34 cellular contexts compared by ENCODE assay signal in genomic region chr20:55576981-55577380, GRCh38.
"Had no signal": no experiment of that assay in that cellular context is flagged by ENCODE, and none has a peak within 500 bp of the region (broad histone marks: within the 10 kb centered on the region; RNA-seq: fewer than 3 reads in every experiment).

No MANE protein-coding gene starts in this region.

- FAIRE-seq: astrocyte, colon, TTC549 had no signal

- H3K4me1 ChIP-seq: adrenal gland, body of pancreas, breast epithelium had no signal

- H3K9me3 ChIP-seq: adrenal gland, body of pancreas, breast epithelium had no signal

- ATAC-seq: activated CD8-positive, alpha-beta T cell treated with anti-CD3 and anti-CD28 coated beads for 36 hours; activated naive CD4-positive, alpha-beta T cell treated with anti-CD3 and anti-CD28 coated beads, Interleukin-2, amount 50 U/mL, for 72 hours; activated T-cell treated with anti-CD3 and anti-CD28 coated beads, Interleukin-2, amount 50 U/mL, for 4 hours; activated T-cell treated with anti-CD3 and anti-CD28 coated beads, Interleukin-2, amount 50 U/mL, for 72 hours; activated T-helper 17 cell treated with anti-CD3 and anti-CD28 coated beads, Interleukin-2, amount 50 U/mL, for 72 hours; body of pancreas had no signal

- H3K27ac ChIP-seq: adrenal gland, body of pancreas, brain microvascular endothelial cell, breast epithelium, VCaP had no signal

- H3K36me3 ChIP-seq: adrenal gland, brain microvascular endothelial cell, breast epithelium had no signal

- H3K27me3 ChIP-seq: adrenal gland, body of pancreas, brain microvascular endothelial cell, breast epithelium had no signal

- H3K4me3 ChIP-seq: adrenal gland, body of pancreas, breast epithelium had no signal

- DNase-seq: activated B cell treated with CpG ODN at 0.5 μM for 24 hours; activated CD4-positive, alpha-beta memory T cell treated with anti-CD3 and anti-CD28 coated beads for 36 hours; activated CD4-positive, alpha-beta T cell treated with anti-CD3 and anti-CD28 coated beads for 4 hours; activated CD4-positive, alpha-beta T cell treated with anti-CD3 and anti-CD28 coated beads, Interleukin-2, amount 10 ng/mL, durations not matched to agents 24 days and 14 days; activated CD4-positive, alpha-beta T cell treated with anti-CD3 and anti-CD28 coated beads, Interleukin-2, amount 50 U/mL, for 1 hour; activated CD4-positive, alpha-beta T cell treated with anti-CD3 and anti-CD28 coated beads, Interleukin-2, amount 50 U/mL, for 4 hours; activated CD4-positive, CD25-positive, alpha-beta regulatory T cell treated with anti-CD3 and anti-CD28 coated beads, Interleukin-2, amount 50 U/mL, for 72 hours; activated CD8-positive, alpha-beta memory T cell treated with anti-CD3 and anti-CD28 coated beads, Interleukin-2, amount 50 U/mL, for 4 hours; activated CD8-positive, alpha-beta T cell treated with anti-CD3 and anti-CD28 coated beads for 36 hours; activated effector memory CD4-positive, alpha-beta T cell treated with anti-CD3 and anti-CD28 coated beads, Interleukin-2, amount 50 U/mL, for 16 hours; activated gamma-delta T cell treated with Interleukin-2 at 50 U/mL for 16 hours; activated naive CD4-positive, alpha-beta T cell; activated naive CD4-positive, alpha-beta T cell treated with anti-CD3 and anti-CD28 coated beads for 36 hours; activated naive CD4-positive, alpha-beta T cell treated with anti-CD3 and anti-CD28 coated beads, Interleukin-2, amount 50 U/mL, for 16 hours; activated naive CD8-positive, alpha-beta T cell treated with anti-CD3 and anti-CD28 coated beads for 36 hours; activated T-cell treated with anti-CD3 and anti-CD28 coated beads for 4 hours; activated T-cell treated with anti-CD3 and anti-CD28 coated beads, Interleukin-2, amount 50 U/mL, for 1 hour; activated T-cell treated with anti-CD3 and anti-CD28 coated beads, Interleukin-2, amount 50 U/mL, for 4 hours; activated T-cell treated with anti-CD3 and anti-CD28 coated beads, Interleukin-2, amount 50 U/mL, for 72 hours; adrenal gland; amniotic stem cell; aorta; body of pancreas; brain microvascular endothelial cell; central memory CD4-positive, alpha-beta T cell; T-helper 2 cell; T-helper 9 cell had no signal
